ENCODE assay signal across 1 cellular context in the genomic region with DNA sequence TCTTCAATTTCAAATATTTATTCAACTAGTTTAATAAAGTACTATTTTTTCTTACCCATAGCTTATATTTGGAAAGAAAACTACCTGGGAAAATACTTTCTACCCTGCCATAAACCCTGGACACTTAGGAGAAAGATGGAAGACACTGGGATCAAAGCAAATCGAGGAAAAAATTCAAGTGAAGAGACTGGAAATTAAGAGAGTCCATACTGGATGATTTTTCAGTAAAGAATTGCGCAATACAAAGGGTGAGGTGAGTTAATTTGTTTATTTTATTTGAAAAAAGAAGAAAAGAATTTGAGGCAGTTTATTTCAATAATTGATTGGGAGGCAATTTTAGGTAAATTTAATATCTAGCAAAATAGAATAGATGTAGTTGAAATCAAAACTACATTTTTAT.
TF ChIP-seq lines count a peak whose summit lies in the region.

No MANE protein-coding gene starts in this region.

TF ChIP-seq in HepG2, 621 proteins besides CTCF, POLR2A, EP300 and RAD21 (continued from another document):
- TF ChIP-seq CEBPB (IDR thresholded peaks at IDR 0.05; ENCODE audit: borderline replicate concordance, low read depth, low read length) (peak; percentile 85), ZNF777 (CRISPR knock-in tag; IDR thresholded peaks at IDR 0.05) (no peak), ZNF547 (CRISPR knock-in tag; IDR thresholded peaks at IDR 0.05) (no peak)
TF ChIP-seq in HepG2: peak in this region for 2.
